In the genomic region with DNA sequence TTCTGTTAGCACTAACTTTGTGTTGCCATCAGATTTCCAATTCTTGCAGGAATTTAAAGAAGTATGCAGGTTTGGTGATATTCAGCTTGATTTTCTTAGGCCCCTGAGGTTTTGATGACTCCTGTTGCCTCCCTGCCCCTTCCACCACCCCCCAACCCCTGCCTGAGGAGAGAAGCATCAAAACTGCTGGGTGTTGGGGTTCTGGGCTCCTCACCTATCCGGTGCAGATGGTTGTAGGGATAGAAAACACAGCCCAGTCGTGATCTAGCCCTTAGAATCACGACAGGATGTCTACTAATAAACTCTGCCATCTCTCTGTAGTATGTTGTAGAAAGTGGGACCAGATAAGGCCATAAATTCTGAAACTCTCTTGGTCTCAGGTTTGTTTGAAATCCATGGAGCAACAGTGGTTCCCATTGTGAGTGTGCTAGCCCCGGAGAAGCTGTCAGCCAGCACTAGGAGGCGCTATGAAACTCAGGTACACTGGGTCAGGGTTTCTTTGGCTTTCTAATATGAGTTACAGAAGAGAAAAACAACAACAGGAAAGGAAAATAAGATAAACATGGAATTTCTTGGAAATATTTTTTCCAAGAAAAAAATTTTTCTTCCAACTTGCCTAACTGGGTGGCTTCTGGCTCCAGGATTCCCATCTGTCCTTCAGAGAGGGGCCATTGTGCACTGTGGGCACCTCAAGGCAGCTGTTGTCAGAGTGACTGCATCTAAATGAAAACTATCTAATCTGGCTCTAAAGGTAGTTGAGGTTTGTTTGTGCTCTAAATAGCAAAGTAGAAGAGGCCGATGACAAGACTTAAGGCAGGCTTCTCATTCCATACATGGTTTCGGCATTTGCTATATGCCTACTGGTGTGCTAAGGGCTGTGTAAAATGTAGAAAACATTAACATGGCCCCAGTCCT, we compare ENCODE assay signal across 8 cellular contexts. TPM values are rescaled to one million over a fixed set of nuclear protein-coding genes. Genes with fewer than 3 reads are reported as not detected.
A peak's percentile ranks its signal among the peaks of the same experiment; 100 is the strongest.
DNase-seq lines count a peak whose midpoint lies in the region; ATAC-seq and TF ChIP-seq lines count a peak whose summit lies in the region.

No MANE protein-coding gene starts in this region.

- 78% methylated on average over 7 of the region's 7 CpGs for WGBS in liver

- H3K4me1 ChIP-seq in liver (ENCODE audit: control insufficient read depth in 4 of 4, insufficient read depth in 4 of 4, low read length in 3 of 4), result no peaks in the 10 kb centered on the region
- no peaks in the 10 kb centered on the region for H3K4me1 ChIP-seq in effector memory CD4-positive, alpha-beta T cell (ENCODE audit: control insufficient read depth, insufficient read depth, low read length, poor library complexity, severe bottlenecking)

- no peaks in the 10 kb centered on the region for H3K27me3 ChIP-seq in BJ (ENCODE audit: control insufficient read depth, insufficient read depth, low read length)
- H3K27me3 ChIP-seq in H7 (ENCODE audit: control insufficient read depth, insufficient read depth, low read length), result no peaks in the 10 kb centered on the region
- H3K27me3 ChIP-seq in liver (ENCODE audit: control insufficient read depth in 4 of 4, insufficient read depth in 4 of 4, low read length in 3 of 4), result no peaks in the 10 kb centered on the region
- no peaks in the 10 kb centered on the region for H3K27me3 ChIP-seq in effector memory CD4-positive, alpha-beta T cell (replicated peaks; ENCODE audit: control insufficient read depth, insufficient read depth, low read length, poor library complexity, severe bottlenecking)

- no peaks in the 10 kb centered on the region for H3K9me3 ChIP-seq in liver (ENCODE audit: control insufficient read depth in 4 of 4, low read length in 3 of 4)
- H3K9me3 ChIP-seq in effector memory CD4-positive, alpha-beta T cell (ENCODE audit: control insufficient read depth, low read length), result no peaks in the 10 kb centered on the region

- in situ Hi-C loops in astrocyte of the cerebellum (cut with HindIII; ENCODE audit: low sequenced_read_pairs), result no loop called here

- peaks cover 14% of the 10 kb centered on the region for H3K36me3 ChIP-seq in BJ (ENCODE audit: control insufficient read depth, insufficient read depth, low read length)
- peaks cover 34% of the 10 kb centered on the region for H3K36me3 ChIP-seq in H7 (replicated peaks; ENCODE audit: control insufficient read depth, insufficient read depth, low read length)
- H3K36me3 ChIP-seq in liver (ENCODE audit: control insufficient read depth in 4 of 4, insufficient read depth in 3 of 4, low read depth in 1 of 4, low read length in 3 of 4), result peaks cover 10 to 68% (median 55%) of the 10 kb centered on the region in 4 donors
- peaks cover 46% of the 10 kb centered on the region for H3K36me3 ChIP-seq in effector memory CD4-positive, alpha-beta T cell (ENCODE audit: control insufficient read depth, insufficient read depth, low read length)

- no peak for DNase-seq in BJ (ENCODE audit: low read depth)
- DNase-seq in H7, result peak; percentile 61
- no peak for DNase-seq in astrocyte of the cerebellum (ENCODE audit: low read depth)
- no peak for DNase-seq in HPDE6-E6E7 (ENCODE audit: extremely low spot score)
- DNase-seq in effector memory CD4-positive, alpha-beta T cell, result no peak
- DNase-seq in NCI-H1694 (lab: John Stamatoyannopoulos, UW), result no peak

- CTCF ChIA-PET in BJ (lab: Yijun Ruan, JAX), result interaction anchor here (0.7 to 1.5 kb wide), 9 partner anchors 8 to 365 kb away, joined by 3 to 4 read pairs (median 3); a partner anchor contains a TSS

- POLR2A ChIA-PET in BJ (lab: Charles Lee), result no interaction called here

- no peak overlapping the region for H3K27ac ChIP-seq in liver (ENCODE audit: low read depth in 1 of 2, low read length in 2 of 2)
- no peak overlapping the region for H3K27ac ChIP-seq in effector memory CD4-positive, alpha-beta T cell (ENCODE audit: insufficient read depth, low read length, poor library complexity, severe bottlenecking)

- H3K9ac ChIP-seq in liver (ENCODE audit: low read depth in 1 of 2, low read length in 2 of 2), result no peak overlapping the region

- H3K4me3 ChIP-seq in BJ (ENCODE audit: low read depth, low read length) (no peak overlapping the region), H7 (ENCODE audit: insufficient read depth, low read depth, low read length) (no peak overlapping the region), astrocyte of the cerebellum (ENCODE audit: low read depth, low read length) (no peak overlapping the region), liver (ENCODE audit: low read depth in 1 of 3, low read length in 3 of 3) (no peak overlapping the region)
- H3K4me3 ChIP-seq in effector memory CD4-positive, alpha-beta T cell (ENCODE audit: insufficient read depth, low read depth, low read length, poor library complexity, severe bottlenecking), result no peak overlapping the region

- TF ChIP-seq CTCF in BJ (IDR thresholded peaks at IDR 0.05; ENCODE audit: insufficient read depth, low read depth, low read length), result peak; percentile 64
- peak; percentile 78 for TF ChIP-seq CTCF in astrocyte of the cerebellum (IDR thresholded peaks at IDR 0.05; ENCODE audit: low read depth, low read length, missing control alignments)
- TF ChIP-seq CTCF in liver (IDR thresholded peaks at IDR 0.05; ENCODE audit: low read depth, low read length, missing input control), result peak; percentile 43

- ATAC-seq in HG02852 (IDR thresholded peaks at IDR 0.05; ENCODE audit: unreplicated experiment), result no peak

- TF ChIP-seq RAD21 in liver (IDR thresholded peaks at IDR 0.05), result peak; percentile 49 to 71

TF ChIP-seq in liver, 16 proteins besides CTCF, POLR2A, EP300 and RAD21:
- TF ChIP-seq EGR1 (IDR thresholded peaks at IDR 0.05; ENCODE audit: low read depth in 2 of 2) (no peak), JUND (IDR thresholded peaks at IDR 0.05) (no peak)

RNA-seq across cellular contexts. Expression of a gene that starts 8.7 kb away (rescaled TPM):
- polyA plus RNA-seq in BJ (2011; rRNA removed), result 305 and 564 TPM in 2 replicates
- polyA minus RNA-seq in BJ (2011; rRNA and poly(A)+ RNA removed), result 31.1 and 63.6 TPM in 2 replicates
- total RNA-seq in H7 (2014; rRNA removed; shearing (Covaris generic)), result 148 and 156 TPM in 2 replicates
- total RNA-seq in liver, result 10 to 100 TPM; 67.2 to 84.9 TPM
- 100 to 1,000 TPM; 146 to 357 TPM for polyA plus RNA-seq in liver
